21 cellular contexts compared by ENCODE assay signal in the genomic region with DNA sequence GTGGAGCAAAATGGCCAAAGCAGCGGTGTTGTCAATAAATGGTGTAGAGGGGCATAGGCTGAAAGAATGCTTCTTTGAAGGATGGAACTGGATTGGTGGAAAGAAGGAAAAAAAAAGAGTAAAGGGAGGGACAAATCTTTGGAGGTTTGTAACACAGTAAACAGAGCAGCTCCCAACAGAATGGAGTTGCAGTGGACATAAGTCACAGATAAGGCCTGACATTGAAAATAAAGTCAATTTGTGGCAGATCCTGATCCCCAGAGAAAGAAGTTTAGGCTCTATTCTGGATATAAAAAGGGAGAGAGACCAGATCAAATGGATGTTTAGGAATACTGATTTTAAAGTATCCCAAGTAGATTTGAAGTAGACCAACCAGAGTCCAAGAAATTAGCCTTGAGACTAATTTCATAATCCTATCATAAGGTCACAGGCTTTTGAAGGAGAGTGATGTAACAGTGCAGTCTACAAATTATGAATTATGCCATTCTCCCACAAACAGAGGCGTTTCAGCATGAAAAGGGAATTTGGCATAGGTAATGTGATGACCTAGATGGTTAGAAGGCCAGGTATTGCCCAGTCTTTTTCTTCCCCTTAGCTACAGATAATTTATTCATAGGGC.
"Had no signal": no experiment of that assay in that cellular context is flagged by ENCODE, and none has a peak within 500 bp of the region (broad histone marks: within the 10 kb centered on the region; RNA-seq: fewer than 3 reads in every experiment).

No MANE protein-coding gene starts in this region.

- DNase-seq: effector memory CD4-positive, alpha-beta T cell; heart left ventricle; hippocampal formation; left lung; lower lobe of right lung; mesenchymal stem cell; naive B cell; nephron progenitor cell; posterior cingulate gyrus; right cardiac atrium; spleen; stimulated activated CD4-positive, alpha-beta T cell treated with anti-CD3 and anti-CD28 coated beads, Interleukin-15, amount 100 ng/mL, for 24 hours; stimulated activated CD4-positive, alpha-beta T cell treated with anti-CD3 and anti-CD28 coated beads, Interleukin-1b, Interleukin-23, amount 100 ng/mL, for 48 hours; stimulated activated CD4-positive, alpha-beta T cell treated with anti-CD3 and anti-CD28 coated beads, Interleukin-4, amount 100 ng/mL, for 4 hours; stimulated activated naive B cell treated with anti-CD40 and anti-IgM and Interleukin-4, amounts not matched to agents 10 μg/mL and 1 μg/mL and 100 μg/mL, for 72 hours; stimulated activated naive CD8-positive, alpha-beta T cell treated with anti-CD3 and anti-CD28 coated beads, Interleukin-15, amount 100 ng/mL, for 72 hours; thyroid gland; upper lobe of left lung; uterus had no signal

- H3K36me3 ChIP-seq: neutrophil, spleen, thyroid gland, uterus had no signal

- H3K9me3 ChIP-seq: heart left ventricle, left lung, lower lobe of right lung, neutrophil, spleen, thyroid gland, upper lobe of left lung, uterus had no signal

- H3K9me3 Mint-ChIP-seq: naive B cell; nephron progenitor cell; stimulated activated naive B cell treated with anti-CD40 and anti-IgM and Interleukin-4, amounts not matched to agents 10 μg/mL and 1 μg/mL and 100 μg/mL, for 72 hours; stimulated activated naive CD8-positive, alpha-beta T cell treated with anti-CD3 and anti-CD28 coated beads, Interleukin-15, amount 100 ng/mL, for 72 hours had no signal

- H3K4me3 ChIP-seq: heart left ventricle, left lung, lower lobe of right lung, spleen, thyroid gland, upper lobe of left lung, uterus had no signal

- H3K4me3 Mint-ChIP-seq: naive B cell; nephron progenitor cell; stimulated activated naive B cell treated with anti-CD40 and anti-IgM and Interleukin-4, amounts not matched to agents 10 μg/mL and 1 μg/mL and 100 μg/mL, for 72 hours; stimulated activated naive CD8-positive, alpha-beta T cell treated with anti-CD3 and anti-CD28 coated beads, Interleukin-15, amount 100 ng/mL, for 72 hours had no signal

- H3K36me3 Mint-ChIP-seq: naive B cell; stimulated activated naive B cell treated with anti-CD40 and anti-IgM and Interleukin-4, amounts not matched to agents 10 μg/mL and 1 μg/mL and 100 μg/mL, for 72 hours had no signal

- H3K27ac ChIP-seq: left lung, lower lobe of right lung, neutrophil, spleen, thyroid gland, upper lobe of left lung, uterus had no signal

- H3K27me3 ChIP-seq: heart left ventricle, left lung, neutrophil, thyroid gland, upper lobe of left lung, uterus had no signal

- H3K27ac Mint-ChIP-seq: naive B cell; nephron progenitor cell; stimulated activated naive B cell treated with anti-CD40 and anti-IgM and Interleukin-4, amounts not matched to agents 10 μg/mL and 1 μg/mL and 100 μg/mL, for 72 hours; stimulated activated naive CD8-positive, alpha-beta T cell treated with anti-CD3 and anti-CD28 coated beads, Interleukin-15, amount 100 ng/mL, for 72 hours had no signal

- H3K4me1 Mint-ChIP-seq: nephron progenitor cell; stimulated activated naive CD8-positive, alpha-beta T cell treated with anti-CD3 and anti-CD28 coated beads, Interleukin-15, amount 100 ng/mL, for 72 hours had no signal

- ATAC-seq: esophagus mucosa; heart left ventricle; left lung; stimulated activated naive B cell treated with anti-CD40 and anti-IgM and Interleukin-4, amounts not matched to agents 10 μg/mL and 1 μg/mL and 100 μg/mL, for 72 hours; stimulated activated naive CD8-positive, alpha-beta T cell treated with anti-CD3 and anti-CD28 coated beads, Interleukin-15, amount 100 ng/mL, for 72 hours had no signal

- H3K4me1 ChIP-seq: uterus had no signal
